ENCODE assay signal across 24 cellular contexts in the genomic region with DNA sequence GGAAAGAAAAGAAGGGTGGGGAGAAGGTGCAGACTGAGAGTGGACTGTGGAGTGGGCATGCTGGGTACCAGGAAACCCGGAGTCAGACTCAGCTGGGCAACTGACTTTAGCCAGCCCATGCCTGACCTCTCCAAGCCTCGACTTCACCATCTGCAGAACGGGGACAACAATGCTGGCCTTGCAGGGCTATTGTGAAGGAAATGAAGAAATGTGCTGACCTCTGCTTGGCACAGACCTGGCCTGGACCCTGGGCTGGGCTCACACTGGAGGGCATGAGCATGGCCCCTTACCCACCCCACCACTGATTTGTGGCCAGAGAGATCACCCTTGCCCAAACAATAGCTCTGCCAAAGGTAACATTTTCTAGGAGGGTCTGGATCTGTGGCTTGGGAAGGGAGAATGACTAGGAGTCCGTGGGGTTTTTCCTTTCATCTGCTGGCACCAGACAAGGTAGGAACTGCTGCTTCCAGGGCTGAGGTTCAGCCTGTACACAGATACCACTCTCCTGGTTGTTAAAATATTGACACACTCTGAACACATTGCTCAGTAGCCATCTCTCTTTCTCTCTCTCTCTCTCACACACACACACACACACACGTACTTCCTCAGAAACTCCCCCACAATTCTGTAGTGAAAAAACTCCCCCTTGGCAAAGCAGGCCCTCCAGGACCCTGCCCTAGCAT. TPM values are rescaled to one million over a fixed set of nuclear protein-coding genes. Genes with fewer than 3 reads are reported as not detected.
DNase-seq lines count a peak whose midpoint lies in the region; ATAC-seq and TF ChIP-seq lines count a peak whose summit lies in the region.
"Had no signal": no experiment of that assay in that cellular context is flagged by ENCODE, and none has a peak within 500 bp of the region (broad histone marks: within the 10 kb centered on the region; RNA-seq: fewer than 3 reads in every experiment).

No MANE protein-coding gene starts in this region.

- H3K4me2 ChIP-seq in mammary epithelial cell (ENCODE audit: insufficient read depth, low read depth, low read length), result no peak overlapping the region

- no peaks in the 10 kb centered on the region for H3K27me3 ChIP-seq in breast epithelium
- H3K27me3 ChIP-seq in mammary epithelial cell (ENCODE audit: insufficient read depth, low read length), result no peaks in the 10 kb centered on the region
- H3K27me3 ChIP-seq in colonic mucosa, result no peaks in the 10 kb centered on the region
- no peaks in the 10 kb centered on the region for H3K27me3 ChIP-seq in mucosa of rectum (ENCODE audit: control insufficient read depth in 2 of 2, insufficient read depth in 2 of 2, low read length in 2 of 2)
- H3K27me3 ChIP-seq in transverse colon, result no peaks in the 10 kb centered on the region
- H3K27me3 ChIP-seq: brain microvascular endothelial cell, heart right ventricle had no signal

- dilution Hi-C loops in mammary epithelial cell (cut with HindIII; ENCODE audit: low sequenced_read_pairs), result no loop called here

- BruUV-seq in mammary epithelial cell (replicated peaks; lab: Mats Ljungman, UMichigan), result no TSS peak

- H3K4me3 ChIP-seq in breast epithelium (no peak overlapping the region), mammary epithelial cell (replicated peaks in 1 of 3; ENCODE audit: insufficient read depth in 1 of 3, low read depth in 2 of 3, low read length in 3 of 3) (no peak overlapping the region), colonic mucosa (peak overlapping the region; percentile 21), mucosa of rectum (ENCODE audit: low read length in 2 of 2) (peak overlapping the region; percentile 61 to 83), transverse colon (peak overlapping the region in 3 of 4 donors; percentile 23 to 52 (median 41))
- H3K4me3 ChIP-seq: heart right ventricle had no signal

- 46% methylated on average over 5 of the region's 5 CpGs for WGBS in mammary epithelial cell (ENCODE audit: low coverage, missing lambda C conversion rate)
- WGBS in transverse colon (ENCODE audit: low coverage in 1 of 2), 2 donors, result 38 to 45% methylated on average over 2 to 5 of the region's 5 CpGs

- ATAC-seq in HG02970 (IDR thresholded peaks at IDR 0.05; ENCODE audit: low FRiP score, unreplicated experiment) (no peak), GM21786 (IDR thresholded peaks at IDR 0.05; ENCODE audit: unreplicated experiment) (no peak)
- ATAC-seq: natural killer cell had no signal

- peak overlapping the region; percentile 31 to 77 for H3K27ac ChIP-seq in breast epithelium
- H3K27ac ChIP-seq in mammary epithelial cell (ENCODE audit: insufficient read depth, low read depth, low read length), result no peak overlapping the region
- peak overlapping the region; percentile 93 for H3K27ac ChIP-seq in colonic mucosa
- peak overlapping the region; percentile 93 to 94 for H3K27ac ChIP-seq in mucosa of rectum (ENCODE audit: low read depth in 2 of 2, low read length in 2 of 2)
- H3K27ac ChIP-seq in transverse colon, result peak overlapping the region; percentile 85 to 90 (median 88)
- H3K27ac ChIP-seq: brain microvascular endothelial cell, HL-60, WERI-Rb-1 had no signal

- H2AFZ ChIP-seq in mammary epithelial cell (ENCODE audit: low read depth, low read length), result no peak overlapping the region

- no peak for TF ChIP-seq POLR2A in breast epithelium (IDR thresholded peaks at IDR 0.05)
- TF ChIP-seq POLR2A in transverse colon (IDR thresholded peaks at IDR 0.05), result no peak

- CTCF ChIA-PET in mammary epithelial cell (lab: Charles Lee; ENCODE audit: low non-redundant PET), result no interaction called here

- TF ChIP-seq CTCF in breast epithelium (IDR thresholded peaks at IDR 0.05) (no peak), mammary epithelial cell (conservative IDR thresholded peaks at IDR 0.05 in 1 of 2, IDR thresholded peaks at IDR 0.05 in 1 of 2; ENCODE audit: extremely low read depth in 1 of 2, insufficient read depth in 1 of 2, low read depth in 1 of 2, low read length in 2 of 2) (no peak), colonic mucosa (IDR thresholded peaks at IDR 0.05) (no peak), transverse colon (IDR thresholded peaks at IDR 0.05) (no peak)

- DNase-seq in breast epithelium (ENCODE audit: low spot score in 2 of 2) (no peak), mammary epithelial cell (no peak), colonic mucosa (no peak), transverse colon (no peak), NCI-H345 treated with DMSO at 0.1 percent for 48 hours (lab: John Stamatoyannopoulos, UW; ENCODE audit: unreplicated experiment) (no peak)
- DNase-seq: activated CD4-positive, alpha-beta T cell treated with anti-CD3 and anti-CD28 coated beads, Interleukin-2, amount 50 U/mL, for 48 hours; activated gamma-delta T cell; brain microvascular endothelial cell; COR-L47; EL; heart right ventricle; HFFc6; immature natural killer cell; natural killer cell; NCI-H774; WERI-Rb-1 had no signal

- in situ Hi-C loops in mammary epithelial cell (cut with MboI; ENCODE audit: low sequenced_read_pairs in 2 of 2), result loop anchor here in 1 of 2 donors (25.0 kb wide), 1 partner anchor 144 kb away; no protein-coding TSS in a partner anchor
- in situ Hi-C loops in transverse colon (cut with MboI; ENCODE audit: low pct_ligation_motif_present in 1 of 4, low pct_unique_long_range_greater_than_20kb in 1 of 4, low sequenced_read_pairs in 3 of 4), result no loop called here

- H4K20me1 ChIP-seq in mammary epithelial cell (ENCODE audit: insufficient read depth, low read length), result no peaks in the 10 kb centered on the region

- TF ChIP-seq EP300 in transverse colon (IDR thresholded peaks at IDR 0.05; ENCODE audit: low read depth), result no peak

- intact Hi-C loops in breast epithelium (cut with DNase I; ENCODE audit: low total_unique reads) (no loop called here), mammary epithelial cell (cut with micrococcal nuclease) (no loop called here), colonic mucosa (cut with DNase I) (no loop called here), transverse colon (cut with DNase I; ENCODE audit: low total_unique reads) (no loop called here)

- H3K4me1 ChIP-seq in breast epithelium (peaks cover 0 to 12% of the 10 kb centered on the region in 2 donors), mammary epithelial cell (ENCODE audit: insufficient read depth, low read length) (peaks cover 3% of the 10 kb centered on the region), colonic mucosa (peaks cover 21% of the 10 kb centered on the region), mucosa of rectum (ENCODE audit: control insufficient read depth in 2 of 2, insufficient read depth in 2 of 2, low read length in 2 of 2) (peaks cover 64 to 66% of the 10 kb centered on the region in 2 donors), transverse colon (peaks cover 6 to 75% (median 55%) of the 10 kb centered on the region in 4 donors)

- H3K36me3 ChIP-seq in breast epithelium (no peaks in the 10 kb centered on the region), mammary epithelial cell (ENCODE audit: insufficient read depth, low read length) (no peaks in the 10 kb centered on the region), colonic mucosa (no peaks in the 10 kb centered on the region), mucosa of rectum (ENCODE audit: control insufficient read depth in 2 of 2, insufficient read depth in 2 of 2, low read length in 2 of 2) (peaks cover 0 to 13% of the 10 kb centered on the region in 2 donors), transverse colon (no peaks in the 10 kb centered on the region)
- H3K36me3 ChIP-seq: brain microvascular endothelial cell, heart right ventricle, WERI-Rb-1 had no signal

- no peaks in the 10 kb centered on the region for H3K79me2 ChIP-seq in mammary epithelial cell (ENCODE audit: insufficient read depth, low read length)

- H3K9ac ChIP-seq in mammary epithelial cell (ENCODE audit: insufficient read depth, low read length), result no peak overlapping the region
- H3K9ac ChIP-seq in colonic mucosa (ENCODE audit: low read depth in 2 of 2, low read length in 2 of 2), result peak overlapping the region; percentile 68 to 87
- peak overlapping the region; percentile 70 to 79 for H3K9ac ChIP-seq in mucosa of rectum (ENCODE audit: low read depth in 1 of 2, low read length in 2 of 2)

- H3K9me3 ChIP-seq in breast epithelium (no peaks in the 10 kb centered on the region), mammary epithelial cell (replicated peaks; ENCODE audit: insufficient read depth, low read length) (no peaks in the 10 kb centered on the region), colonic mucosa (no peaks in the 10 kb centered on the region), mucosa of rectum (ENCODE audit: control insufficient read depth in 2 of 2, low read length in 2 of 2) (no peaks in the 10 kb centered on the region), transverse colon (no peaks in the 10 kb centered on the region)
- H3K9me3 ChIP-seq: heart right ventricle had no signal

RNA-seq across cellular contexts. Expression of a gene that starts 0.9 kb away (rescaled TPM):
- 1 to 10 TPM in 2 of 3 donors, under 1 TPM in 1; 0.32 to 7.3 (median 1.3) TPM for total RNA-seq in breast epithelium
- not detected for total RNA-seq in mammary epithelial cell
- not detected for polyA plus RNA-seq in mammary epithelial cell
- polyA minus RNA-seq in mammary epithelial cell, result not detected
- 100 to 1,000 TPM; 168 to 211 TPM for total RNA-seq in colonic mucosa
- total RNA-seq in transverse colon, result 100 to 1,000 TPM; 154 to 251 (median 183) TPM
- total RNA-seq: HFFc6; lung microvascular endothelial cell; natural killer cell; posterior vena cava; SK-MEL-5; T-helper 2 cell treated with Interferon-gamma antibody and Interleukin-4, amounts not matched to agents 100 ng/mL and 5 ng/mL, for 36 hours had no signal
- polyA plus RNA-seq: heart right ventricle, immature natural killer cell had no signal

RNA-seq across cellular contexts. Expression of a gene that starts 49.7 kb away (rescaled TPM):
- 1 to 10 TPM; 1.6 to 5.0 (median 2.6) TPM for total RNA-seq in breast epithelium
- total RNA-seq in mammary epithelial cell, result 1 to 10 TPM; 4.3 to 8.8 TPM
- 0.87 TPM for polyA plus RNA-seq in mammary epithelial cell
- not detected for polyA minus RNA-seq in mammary epithelial cell
- 1 to 10 TPM in 1 of 2 donors, under 1 TPM in 1; 0.79 to 2.6 TPM for total RNA-seq in colonic mucosa
- total RNA-seq in transverse colon, result 1 to 10 TPM; 1.9 to 6.4 (median 3.0) TPM
- total RNA-seq: natural killer cell had no signal
- polyA plus RNA-seq: immature natural killer cell had no signal

RNA-seq across cellular contexts. Expression of a gene that starts 50.0 kb away (rescaled TPM):
- total RNA-seq in breast epithelium (100 to 1,000 TPM in 1 of 3 donors, 10 to 100 TPM in 2; 26.2 to 134 (median 36.1) TPM), mammary epithelial cell (1 to 10 TPM; 2.0 to 2.6 TPM), colonic mucosa (1 to 10 TPM; 3.0 to 5.9 TPM), transverse colon (1 to 10 TPM in 2 of 4 donors, not detected in 2; 3.3 to 3.7 TPM)
- 2.4 TPM for polyA plus RNA-seq in mammary epithelial cell
- 0.72 TPM for polyA minus RNA-seq in mammary epithelial cell

Comparison
In these comparisons a context has a peak if more than half of its experiments do, and no peak if none do; other contexts are left out.
1. H3K4me3 ChIP-seq: peak in colonic mucosa (single experiment), mucosa of rectum (2 of 2) and transverse colon (3 of 4); none in breast epithelium (0 of 3) and mammary epithelial cell (0 of 3).
2. RNA of a gene that starts 0.9 kb away (total RNA-seq): 168 to 211 TPM in colonic mucosa and 154 to 251 TPM in transverse colon; 0.32 to 7.3 TPM in breast epithelium and not detected in mammary epithelial cell; every median in the first group is over 10 times any median in the second.